ENCODE assay signal across 32 cellular contexts in genomic region chr19:8123683-8124082, GRCh38. TPM values are rescaled to one million over a fixed set of nuclear protein-coding genes. Genes with fewer than 3 reads are reported as not detected.
"Had no signal": no experiment of that assay in that cellular context is flagged by ENCODE, and none has a peak within 500 bp of the region (broad histone marks: within the 10 kb centered on the region; RNA-seq: fewer than 3 reads in every experiment).

No MANE protein-coding gene starts in this region.

- H3K4me3 ChIP-seq: gastroesophageal sphincter, heart right ventricle, lower lobe of right lung, psoas muscle, sigmoid colon, testis, tibial artery had no signal

- H3K36me3 Mint-ChIP-seq: naive thymus-derived CD8-positive, alpha-beta T cell; stimulated activated effector memory CD8-positive, alpha-beta T cell treated with anti-CD3 and anti-CD28 coated beads, Interleukin-12 subunit alpha, Interleukin-12 subunit beta, amount 100 ng/mL, for 72 hours had no signal

- H3K9me3 ChIP-seq: gastroesophageal sphincter, heart right ventricle, lower lobe of right lung, psoas muscle, sigmoid colon, testis, tibial artery had no signal

- H3K27ac Mint-ChIP-seq: effector memory CD8-positive, alpha-beta T cell; nephron progenitor cell; stimulated activated effector memory CD8-positive, alpha-beta T cell treated with anti-CD3 and anti-CD28 coated beads, Interleukin-12 subunit alpha, Interleukin-12 subunit beta, amount 100 ng/mL, for 72 hours; type B pancreatic cell had no signal

- DNase-seq: cerebellar nuclear complex; cortex of kidney; effector memory CD8-positive, alpha-beta T cell; foreskin keratinocyte; glutamatergic neuron; heart right ventricle; hippocampal formation; left ventricle myocardium superior; lower lobe of right lung; naive thymus-derived CD8-positive, alpha-beta T cell; nephron progenitor cell; psoas muscle; sigmoid colon; stimulated activated CD4-positive, alpha-beta T cell treated with anti-CD3 and anti-CD28 coated beads, Interleukin-2, amount 100 ng/mL, for 24 hours; stimulated activated CD4-positive, alpha-beta T cell treated with anti-CD3 and anti-CD28 coated beads, Interleukin-4, amount 100 ng/mL, for 24 hours; stimulated activated naive CD8-positive, alpha-beta T cell treated with anti-CD3 and anti-CD28 coated beads, Interleukin-15, Interleukin-2, amounts not matched to agents 100 U/mL and 50 U/mL, for 24 hours; substantia nigra; testis; tibial artery had no signal

- H3K4me3 Mint-ChIP-seq: effector memory CD8-positive, alpha-beta T cell; naive thymus-derived CD8-positive, alpha-beta T cell; nephron progenitor cell; stimulated activated effector memory CD8-positive, alpha-beta T cell treated with anti-CD3 and anti-CD28 coated beads, Interleukin-12 subunit alpha, Interleukin-12 subunit beta, amount 100 ng/mL, for 72 hours; type B pancreatic cell had no signal

- H3K27ac ChIP-seq: epithelial cell of prostate, foreskin keratinocyte, gastroesophageal sphincter, heart right ventricle, lower lobe of right lung, psoas muscle, sigmoid colon, testis, tibial artery had no signal

- H3K9me3 Mint-ChIP-seq: effector memory CD8-positive, alpha-beta T cell; naive thymus-derived CD8-positive, alpha-beta T cell; nephron progenitor cell; stimulated activated effector memory CD8-positive, alpha-beta T cell treated with anti-CD3 and anti-CD28 coated beads, Interleukin-12 subunit alpha, Interleukin-12 subunit beta, amount 100 ng/mL, for 72 hours; type B pancreatic cell had no signal

- H3K4me1 ChIP-seq: foreskin keratinocyte, gastroesophageal sphincter, heart right ventricle, lower lobe of right lung, psoas muscle, sigmoid colon, testis, tibial artery had no signal

- ATAC-seq: effector memory CD8-positive, alpha-beta T cell; esophagus mucosa; foreskin keratinocyte; gastroesophageal sphincter; heart right ventricle; left ventricle myocardium superior; lower lobe of right lung; naive thymus-derived CD8-positive, alpha-beta T cell; psoas muscle; right cardiac atrium; stimulated activated effector memory CD8-positive, alpha-beta T cell treated with anti-CD3 and anti-CD28 coated beads, Interleukin-12 subunit alpha, Interleukin-12 subunit beta, amount 100 ng/mL, for 72 hours; stimulated activated naive CD8-positive, alpha-beta T cell treated with anti-CD3 and anti-CD28 coated beads, Interleukin-15, Interleukin-2, amounts not matched to agents 100 U/mL and 50 U/mL, for 24 hours had no signal

- H3K4me1 Mint-ChIP-seq: naive thymus-derived CD8-positive, alpha-beta T cell; stimulated activated effector memory CD8-positive, alpha-beta T cell treated with anti-CD3 and anti-CD28 coated beads, Interleukin-12 subunit alpha, Interleukin-12 subunit beta, amount 100 ng/mL, for 72 hours had no signal

- H3K36me3 ChIP-seq: gastroesophageal sphincter, heart right ventricle, lower lobe of right lung, sigmoid colon, tibial artery had no signal

- H3K27me3 Mint-ChIP-seq: type B pancreatic cell had no signal

- H3K27me3 ChIP-seq: sigmoid colon, testis had no signal

- FAIRE-seq: keratinocyte had no signal

RNA-seq across cellular contexts. Expression of gene FBN3, which starts 25.7 kb away (rescaled TPM):
- total RNA-seq: dermis microvascular lymphatic vessel endothelial cell; foreskin keratinocyte; left ventricle myocardium superior; mesenteric fat pad; myocyte; naive thymus-derived CD8-positive, alpha-beta T cell; osteoblast; right cardiac atrium; sigmoid colon had no signal
- polyA plus RNA-seq: fibroblast of lung; foreskin keratinocyte; heart right ventricle; keratinocyte; naive thymus-derived CD8-positive, alpha-beta T cell; right cardiac atrium; urinary bladder had no signal
